Comparison of ENCODE assay signal across 16 cellular contexts in genomic region chr13:102405499-102406079, GRCh38. TPM values are rescaled to one million over a fixed set of nuclear protein-coding genes. Genes with fewer than 3 reads are reported as not detected.
DNase-seq lines count a peak whose midpoint lies in the region; ATAC-seq, FAIRE-seq and TF ChIP-seq lines count a peak whose summit lies in the region.
"Had no signal": no experiment of that assay in that cellular context is flagged by ENCODE, and none has a peak within 500 bp of the region (broad histone marks: within the 10 kb centered on the region; RNA-seq: fewer than 3 reads in every experiment).

No MANE protein-coding gene starts in this region.

- H3K36me3 ChIP-seq in K562 (ENCODE audit: control insufficient read depth, insufficient read depth, low read length), result no peaks in the 10 kb centered on the region
- no peaks in the 10 kb centered on the region for H3K36me3 ChIP-seq in HepG2 (replicated peaks in 1 of 2; ENCODE audit: control insufficient read depth in 1 of 2, insufficient read depth in 2 of 2, low read length in 2 of 2)
- H3K36me3 ChIP-seq in BE2C, result no peaks in the 10 kb centered on the region
- H3K36me3 ChIP-seq: BLaER1 treated with 17β-estradiol and CSF1 and Interleukin-3, amounts not matched to agents 10 nM and 100 nM had no signal

- H3K79me2 ChIP-seq in K562 (ENCODE audit: control insufficient read depth, insufficient read depth, low read length) (no peaks in the 10 kb centered on the region), HepG2 (ENCODE audit: insufficient read depth, low read length) (no peaks in the 10 kb centered on the region)

- DNase-seq in ELR (ENCODE audit: low read depth), result peak; percentile 9
- peak; percentile 8 to 20 for DNase-seq in Kasumi-1 (lab: John Stamatoyannopoulos, UW)
- DNase-seq in K562 (ENCODE audit: extremely low read depth in 1 of 4, low spot score in 3 of 4), result no peak
- DNase-seq in HepG2 (ENCODE audit: low spot score), result no peak
- no peak for DNase-seq in T1000 (lab: John Stamatoyannopoulos, UW)
- no peak for DNase-seq in BE2C
- DNase-seq in cerebellar cortex (ENCODE audit: low spot score), result no peak
- DNase-seq: cortex of kidney, KBM-7, NCI-H187 treated with DMSO at 0.1 percent for 48 hours, Right ventricle myocardium superior had no signal

- H3K4me1 ChIP-seq in K562 (replicated peaks in 1 of 2; ENCODE audit: control insufficient read depth in 2 of 2, insufficient read depth in 2 of 2, low read length in 2 of 2), result no peaks in the 10 kb centered on the region; a peak in 1 of 5 replicates
- no peaks in the 10 kb centered on the region for H3K4me1 ChIP-seq in HepG2 (ENCODE audit: insufficient read depth, low read length)
- no peaks in the 10 kb centered on the region; the same call in 1 of the 2 replicates for H3K4me1 ChIP-seq in BE2C
- H3K4me1 ChIP-seq: BLaER1 treated with 17β-estradiol and CSF1 and Interleukin-3, amounts not matched to agents 10 nM and 100 nM had no signal

- H4K20me1 ChIP-seq in K562 (replicated peaks; ENCODE audit: control insufficient read depth, insufficient read depth, low read length) (no peaks in the 10 kb centered on the region), HepG2 (ENCODE audit: insufficient read depth, low read length) (no peaks in the 10 kb centered on the region)
- H4K20me1 ChIP-seq: BLaER1 treated with 17β-estradiol and CSF1 and Interleukin-3, amounts not matched to agents 10 nM and 100 nM had no signal

- no peak for ATAC-seq in K562
- ATAC-seq in HepG2, result no peak
- ATAC-seq in GM19328 (IDR thresholded peaks at IDR 0.05; ENCODE audit: unreplicated experiment), result no peak
- ATAC-seq: activated naive CD4-positive, alpha-beta T cell treated with anti-CD3 and anti-CD28 coated beads, Interleukin-2, amount 50 U/mL, for 72 hours had no signal

- no peaks in the 10 kb centered on the region for H3K9me1 ChIP-seq in K562 (ENCODE audit: control insufficient read depth, insufficient read depth, low read length)

- WGBS in K562 (ENCODE audit: insufficient coverage, low coverage, missing lambda C conversion rate), result 0% methylated on average over 3 of the region's 3 CpGs
- 0% methylated on average over 3 of the region's 3 CpGs for WGBS in HepG2 (ENCODE audit: low lambda C conversion rate)

- H3K4me2 ChIP-seq in K562 (ENCODE audit: insufficient read depth, low read length) (no peak overlapping the region), HepG2 (ENCODE audit: low read depth, low read length) (no peak overlapping the region)
- H3K4me2 ChIP-seq: BLaER1 treated with 17β-estradiol and CSF1 and Interleukin-3, amounts not matched to agents 10 nM and 100 nM had no signal

- CTCF ChIA-PET in K562 (lab: Yijun Ruan, JAX; ENCODE audit: low intra/inter-chr PET ratio), result no interaction called here
- CTCF ChIA-PET in HepG2 (lab: Yijun Ruan, JAX; ENCODE audit: low intra/inter-chr PET ratio, low total read pairs), result no interaction called here

- no peak for FAIRE-seq in K562 (lab: Jason Lieb, UNC)
- no peak for FAIRE-seq in HepG2 (lab: Jason Lieb, UNC)
- FAIRE-seq: TTC549 had no signal

- H2AFZ ChIP-seq in K562 (ENCODE audit: low read depth, low read length) (no peak overlapping the region), HepG2 (ENCODE audit: low read length) (no peak overlapping the region)

- H3K9me3 ChIP-seq in K562 (replicated peaks; ENCODE audit: control insufficient read depth, insufficient read depth, low read depth, low read length) (no peaks in the 10 kb centered on the region), HepG2 (ENCODE audit: low read length) (no peaks in the 10 kb centered on the region), BE2C (no peaks in the 10 kb centered on the region)
- H3K9me3 ChIP-seq: BLaER1 treated with 17β-estradiol and CSF1 and Interleukin-3, amounts not matched to agents 10 nM and 100 nM had no signal

- BruUV-seq in K562 (replicated peaks; lab: Mats Ljungman, UMichigan) (no TSS peak), HepG2 (replicated peaks; lab: Mats Ljungman, UMichigan) (no TSS peak)

- POLR2A ChIA-PET in K562 (lab: Yijun Ruan, JAX), result no interaction called here
- POLR2A ChIA-PET in HepG2 (lab: Yijun Ruan, JAX), result no interaction called here

- in situ Hi-C loops in K562 (cut with MboI), result no loop called here
- in situ Hi-C loops in HepG2 (cut with HindIII; ENCODE audit: extremely low pct_ligation_motif_present, low pct_unique_long_range_greater_than_20kb), result no loop called here

- H3K4me3 ChIP-seq in K562 (no peak overlapping the region), HepG2 (replicated peaks in 1 of 3; ENCODE audit: insufficient read depth in 1 of 3, low read depth in 2 of 3, low read length in 3 of 3) (no peak overlapping the region), BE2C (ENCODE audit: low read depth, low read length) (no peak overlapping the region)
- H3K4me3 ChIP-seq: BLaER1 treated with 17β-estradiol and CSF1 and Interleukin-3, amounts not matched to agents 10 nM and 100 nM had no signal

- TF ChIP-seq POLR2A in K562 (conservative IDR thresholded peaks at IDR 0.05) (no peak), HepG2 (IDR thresholded peaks at IDR 0.05; ENCODE audit: insufficient read depth in 1 of 2, low read depth in 2 of 2, low read length in 2 of 2) (no peak)

- TF ChIP-seq RAD21 in K562 (CRISPR knock-in tag; conservative IDR thresholded peaks at IDR 0.05 in 1 of 2, IDR thresholded peaks at IDR 0.05 in 1 of 2) (no peak), HepG2 (CRISPR knock-in tag; IDR thresholded peaks at IDR 0.05) (no peak)

- no peak for TF ChIP-seq CTCF in K562 (IDR thresholded peaks at IDR 0.05 in 2 of 3, conservative IDR thresholded peaks at IDR 0.05 in 1 of 3; ENCODE audit: insufficient read depth in 2 of 3, low read depth in 1 of 3, low read length in 3 of 3)
- no peak for TF ChIP-seq CTCF in HepG2 (CRISPR knock-in tag; IDR thresholded peaks at IDR 0.05)
- TF ChIP-seq CTCF in BE2C (IDR thresholded peaks at IDR 0.05; ENCODE audit: low read depth, low read length), result no peak

- TF ChIP-seq EP300 in K562 (IDR thresholded peaks at IDR 0.05; ENCODE audit: low read length) (no peak), HepG2 (IDR thresholded peaks at IDR 0.05; ENCODE audit: low read depth in 2 of 2, low read length in 2 of 2) (no peak), HepG2 (CRISPR knock-in tag; IDR thresholded peaks at IDR 0.05; ENCODE audit: borderline replicate concordance) (no peak)

- 0 out of 5 replicates have a peak, but pooled peaks cover 0 to under 1% of the 10 kb centered on the region in 2 experiments for H3K27me3 ChIP-seq in K562 (ENCODE audit: control insufficient read depth in 2 of 2, insufficient read depth in 2 of 2, low read length in 2 of 2)
- H3K27me3 ChIP-seq in HepG2 (ENCODE audit: control insufficient read depth in 1 of 2, insufficient read depth in 2 of 2, low read length in 2 of 2), result peaks cover 0 to 13% of the 10 kb centered on the region in 2 experiments; a peak in 2 of 5 replicates
- H3K27me3 ChIP-seq in BE2C, result no peaks in the 10 kb centered on the region
- H3K27me3 ChIP-seq: BLaER1 treated with 17β-estradiol and CSF1 and Interleukin-3, amounts not matched to agents 10 nM and 100 nM had no signal

- H3K9ac ChIP-seq in K562 (ENCODE audit: insufficient read depth in 1 of 2, low read depth in 2 of 2, low read length in 2 of 2) (no peak overlapping the region), HepG2 (ENCODE audit: insufficient read depth, low read depth, low read length) (no peak overlapping the region)
- H3K9ac ChIP-seq: BLaER1 treated with 17β-estradiol and CSF1 and Interleukin-3, amounts not matched to agents 10 nM and 100 nM had no signal

- intact Hi-C loops in K562 (cut with micrococcal nuclease), result no loop called here
- intact Hi-C loops in HepG2 (cut with micrococcal nuclease; ENCODE audit: unreplicated experiment), result no loop called here

- no peak overlapping the region for H3K27ac ChIP-seq in K562 (ENCODE audit: extremely low read depth, low read depth, low read length)
- no peak overlapping the region for H3K27ac ChIP-seq in HepG2 (ENCODE audit: extremely low read length, insufficient read depth, low read length)
- H3K27ac ChIP-seq: BLaER1 treated with 17β-estradiol and CSF1 and Interleukin-3, amounts not matched to agents 10 nM and 100 nM had no signal

RNA-seq across cellular contexts. Expression of gene FGF14, which starts 3.7 kb away (rescaled TPM):
- not detected in 2 replicates for total RNA-seq in K562 (2011; cell fraction: chromatin; rRNA removed; ENCODE audit: low replicate concordance)
- not detected in 2 replicates for total RNA-seq in K562 (2011; cell fraction: nucleolus; rRNA removed)
- total RNA-seq in K562 (2011; cell fraction: nucleoplasm; rRNA removed), result not detected in 2 replicates
- total RNA-seq in K562 (2014; rRNA removed) (not detected in 2 replicates), K562 (2014; rRNA removed; fragmentation: Illumina TruSeq; extraction: Trizol) (not detected in 2 replicates), K562 (2015; rRNA removed; fragmentation: Illumina TruSeq; extraction: Trizol) (not detected in 2 replicates), K562 (2021) (not detected in 2 replicates), HepG2 (2016; rRNA removed; fragmentation: Illumina TruSeq; extraction: Trizol) (not detected in 2 replicates)
- polyA plus RNA-seq in K562 (2011; rRNA removed) (not detected in 2 replicates), K562 (2014; fragmentation: Illumina TruSeq; extraction: Trizol) (not detected in 2 replicates), K562 (2014; fragmentation: Nextera tagmentation; extraction: Ambion mirVana) (not detected), K562 (2014; rRNA removed) (not detected in 2 replicates), HepG2 (2011; rRNA removed) (not detected in 2 replicates)
- polyA plus RNA-seq in K562 (2011; cell fraction: cytosol; rRNA removed), result not detected in 2 replicates
- polyA plus RNA-seq in K562 (2011; cell fraction: nucleus; rRNA removed), result not detected in 2 replicates
- polyA plus RNA-seq in K562 (2012), result 0.01 TPM in 1 of 2 replicates, not detected in the other
- not detected in 2 replicates for polyA minus RNA-seq in K562 (2011; rRNA and poly(A)+ RNA removed)
- polyA minus RNA-seq in K562 (2011; cell fraction: cytosol; rRNA and poly(A)+ RNA removed), result not detected in 2 replicates
- polyA minus RNA-seq in K562 (2011; cell fraction: nucleus; rRNA and poly(A)+ RNA removed), result not detected in 2 replicates
- total RNA-seq in HepG2 (2016; cell fraction: cytosol; rRNA removed; fragmentation: Illumina TruSeq; extraction: Trizol; ENCODE audit: low read depth), result not detected in 2 replicates
- total RNA-seq in HepG2 (2016; cell fraction: insoluble cytoplasmic fraction; rRNA removed; fragmentation: Illumina TruSeq; extraction: Trizol), result not detected in 2 replicates
- not detected in 2 replicates for total RNA-seq in HepG2 (2016; cell fraction: membrane; rRNA removed; fragmentation: Illumina TruSeq; extraction: Trizol)
- total RNA-seq in HepG2 (2016; cell fraction: nucleus; rRNA removed; fragmentation: Illumina TruSeq; extraction: Trizol), result not detected in 2 replicates
- polyA plus RNA-seq in HepG2 (2011; cell fraction: cytosol; rRNA removed), result not detected in 2 replicates
- not detected in 2 replicates for polyA plus RNA-seq in HepG2 (2011; cell fraction: nucleus; rRNA removed)
- not detected in 2 replicates for polyA plus RNA-seq in HepG2 (2012)
- polyA plus RNA-seq in HepG2 (2016; cell fraction: cytosol; fragmentation: Illumina TruSeq; extraction: Trizol; ENCODE audit: low read depth), result not detected in 2 replicates
- not detected in 2 replicates for polyA plus RNA-seq in HepG2 (2016; cell fraction: insoluble cytoplasmic fraction; fragmentation: Illumina TruSeq; extraction: Trizol; ENCODE audit: low read depth)
- polyA plus RNA-seq in HepG2 (2016; cell fraction: membrane; fragmentation: Illumina TruSeq; extraction: Trizol; ENCODE audit: low read depth), result not detected in 2 replicates
- polyA plus RNA-seq in HepG2 (2016; cell fraction: nucleus; fragmentation: Illumina TruSeq; extraction: Trizol; ENCODE audit: insufficient read depth, low read depth), result not detected in 2 replicates
- polyA minus RNA-seq in HepG2 (2011; rRNA and poly(A)+ RNA removed; ENCODE audit: low replicate concordance), result not detected in 2 replicates
- not detected in 2 replicates for polyA minus RNA-seq in HepG2 (2011; cell fraction: cytosol; rRNA and poly(A)+ RNA removed)
- not detected in 2 replicates for polyA minus RNA-seq in HepG2 (2011; cell fraction: nucleus; rRNA and poly(A)+ RNA removed)
- 9.2 TPM for polyA plus RNA-seq in BE2C (2012; ENCODE audit: insufficient read depth, insufficient read length, low read depth)
- total RNA-seq: activated naive CD4-positive, alpha-beta T cell treated with anti-CD3 and anti-CD28 coated beads, Interleukin-2, amount 50 U/mL, for 72 hours; G401 had no signal

Comparison
In these comparisons a context has a peak if more than half of its experiments do, and no peak if none do; other contexts are left out.
1. DNase-seq: peak in ELR (single experiment) and Kasumi-1 (2 of 2); none in K562 (0 of 4), HepG2 (single experiment), T1000 (single experiment), BE2C (single experiment) and cerebellar cortex (single experiment).